Comparison of ENCODE assay signal across 8 cellular contexts in the genomic region with DNA sequence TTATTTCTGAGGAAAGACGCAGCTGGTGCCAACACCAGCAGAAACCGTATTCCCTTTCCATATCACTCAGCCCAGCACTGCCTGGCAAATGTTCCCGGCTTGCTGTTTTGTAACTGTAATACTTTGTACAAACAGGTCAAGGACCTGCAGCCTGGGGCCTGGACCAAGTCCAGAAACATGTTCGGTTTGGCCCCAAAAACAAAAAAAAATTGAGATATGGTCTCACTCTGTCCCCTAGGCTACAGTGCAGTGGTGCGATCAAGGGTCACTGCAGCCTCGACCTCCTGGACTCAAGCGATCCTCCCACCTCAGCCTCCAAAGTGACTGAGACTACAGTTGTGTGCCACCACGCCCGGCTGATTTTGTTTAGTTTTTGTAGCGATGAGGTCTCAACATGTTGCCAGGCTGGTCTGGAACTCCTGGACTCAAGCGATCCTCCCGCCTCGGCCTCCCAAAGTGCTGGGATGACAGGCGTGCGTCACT. TPM values are rescaled to one million over a fixed set of nuclear protein-coding genes. Genes with fewer than 3 reads are reported as not detected.
DNase-seq lines count a peak whose midpoint lies in the region; ATAC-seq and TF ChIP-seq lines count a peak whose summit lies in the region.

No MANE protein-coding gene starts in this region.

- H4K20me1 ChIP-seq in smooth muscle cell (ENCODE audit: low read depth), result no peaks in the 10 kb centered on the region

- H3K4me1 ChIP-seq in iPS-15b (ENCODE audit: control insufficient read depth, insufficient read depth, low read length) (peaks cover 6% of the 10 kb centered on the region), smooth muscle cell (ENCODE audit: low read depth) (peaks cover 18% of the 10 kb centered on the region)

- H3K4me3 ChIP-seq in HFF-Myc (replicated peaks; ENCODE audit: low read depth, low read length) (peak overlapping the region; percentile 99), iPS-15b (ENCODE audit: low read depth, low read length) (peak overlapping the region; percentile 59), smooth muscle cell (peak overlapping the region; percentile 83)

- no peaks in the 10 kb centered on the region for H3F3A ChIP-seq in smooth muscle cell (ENCODE audit: low read depth)

- TF ChIP-seq CTCF in HFF-Myc (IDR thresholded peaks at IDR 0.05; ENCODE audit: low read depth, low read length, missing control alignments) (no peak), smooth muscle cell (IDR thresholded peaks at IDR 0.05; ENCODE audit: borderline replicate concordance, insufficient read depth, poor library complexity, severe bottlenecking) (no peak), GM10248 (IDR thresholded peaks at IDR 0.05; ENCODE audit: control extremely low read depth, extremely low read depth, low read depth, missing control alignments) (no peak)
- TF ChIP-seq CTCF in activated CD8-positive, alpha-beta T cell treated with anti-CD3 and anti-CD28 coated beads for 36 hours (IDR thresholded peaks at IDR 0.05), result no peak

- POLR2A ChIA-PET in activated CD8-positive, alpha-beta T cell treated with anti-CD3 and anti-CD28 coated beads for 36 hours (lab: Charles Lee), result interaction anchor here (1.1 to 1.3 kb wide), 2 partner anchors 55 to 146 kb away, joined by 3 to 5 read pairs; partner anchors contain the start of gene TBL3
- POLR2A ChIA-PET in GM10248 (lab: Yijun Ruan, JAX), result no interaction called here

- no peak for DNase-seq in HFF-Myc (ENCODE audit: extremely low read depth, low read depth)
- no peak for DNase-seq in activated CD8-positive, alpha-beta T cell treated with anti-CD3 and anti-CD28 coated beads for 36 hours
- DNase-seq in smooth muscle cell (lab: John Stamatoyannopoulos, UW; ENCODE audit: unreplicated experiment), result no peak
- no peak for DNase-seq in GM10248 (ENCODE audit: extremely low spot score)
- DNase-seq in activated CD8-positive, alpha-beta memory T cell treated with anti-CD3 and anti-CD28 coated beads, Interleukin-2, amount 50 U/mL, for 48 hours, result no peak
- no peak for DNase-seq in activated CD4-positive, alpha-beta T cell treated with anti-CD3 and anti-CD28 coated beads for 1 hour

- WGBS in smooth muscle cell (ENCODE audit: low lambda C conversion rate), result 90% methylated on average over 15 of the region's 15 CpGs

- H3K36me3 ChIP-seq in iPS-15b (ENCODE audit: control insufficient read depth, insufficient read depth, low read length), result no peaks in the 10 kb centered on the region
- H3K36me3 ChIP-seq in smooth muscle cell (ENCODE audit: low read depth), result no peaks in the 10 kb centered on the region

- no peak overlapping the region for H3K27ac ChIP-seq in smooth muscle cell (ENCODE audit: low read depth)

- no peaks in the 10 kb centered on the region for H3K9me3 ChIP-seq in iPS-15b (ENCODE audit: control insufficient read depth, insufficient read depth, low read length)
- no peaks in the 10 kb centered on the region for H3K9me3 ChIP-seq in smooth muscle cell (replicated peaks; ENCODE audit: low read depth)

- no peaks in the 10 kb centered on the region for H3K27me3 Mint-ChIP-seq in activated CD8-positive, alpha-beta T cell treated with anti-CD3 and anti-CD28 coated beads for 36 hours

- peak overlapping the region; percentile 87 for H3K4me2 ChIP-seq in smooth muscle cell

- no peak overlapping the region for H3K9ac ChIP-seq in iPS-15b (ENCODE audit: low read depth, low read length)
- H3K9ac ChIP-seq in smooth muscle cell (ENCODE audit: low read depth), result no peak overlapping the region

- peak overlapping the region; percentile 78 for H3K4me3 Mint-ChIP-seq in activated CD8-positive, alpha-beta T cell treated with anti-CD3 and anti-CD28 coated beads for 36 hours

- peaks cover 39% of the 10 kb centered on the region for H3K4me1 Mint-ChIP-seq in activated CD8-positive, alpha-beta T cell treated with anti-CD3 and anti-CD28 coated beads for 36 hours (ENCODE audit: low read depth)

- CTCF ChIA-PET in activated CD8-positive, alpha-beta T cell treated with anti-CD3 and anti-CD28 coated beads for 36 hours (lab: Charles Lee), result interaction anchor here (1.1 to 1.3 kb wide), 3 partner anchors 9 to 51 kb away, joined by 3 to 5 read pairs (median 4); no protein-coding TSS in a partner anchor
- CTCF ChIA-PET in GM10248 (lab: Yijun Ruan, JAX), result interaction anchor here (1.0 kb wide), 1 partner anchor 43 kb away, joined by 3 read pairs; the partner anchor contains the start of genes NUBP2 and SPSB3

- no peaks in the 10 kb centered on the region for H3K9me3 Mint-ChIP-seq in activated CD8-positive, alpha-beta T cell treated with anti-CD3 and anti-CD28 coated beads for 36 hours

- H3K79me2 ChIP-seq in smooth muscle cell (ENCODE audit: low read depth), result peaks cover 31% of the 10 kb centered on the region

- H2AFZ ChIP-seq in smooth muscle cell (ENCODE audit: low read depth), result no peak overlapping the region

- ATAC-seq in activated CD8-positive, alpha-beta T cell treated with anti-CD3 and anti-CD28 coated beads for 36 hours, result no peak
- ATAC-seq in GM18907 (IDR thresholded peaks at IDR 0.05; ENCODE audit: unreplicated experiment), result no peak

- H3K27ac Mint-ChIP-seq in activated CD8-positive, alpha-beta T cell treated with anti-CD3 and anti-CD28 coated beads for 36 hours, result peak overlapping the region; percentile 81

- H3K27me3 ChIP-seq in iPS-15b (ENCODE audit: control insufficient read depth, insufficient read depth, low read length) (peaks cover 5% of the 10 kb centered on the region), smooth muscle cell (ENCODE audit: low read depth) (no peaks in the 10 kb centered on the region)

- H3K36me3 Mint-ChIP-seq in activated CD8-positive, alpha-beta T cell treated with anti-CD3 and anti-CD28 coated beads for 36 hours (ENCODE audit: low read depth), result peaks cover 4% of the 10 kb centered on the region

- intact Hi-C loops in activated CD8-positive, alpha-beta T cell treated with anti-CD3 and anti-CD28 coated beads for 36 hours (cut with micrococcal nuclease), result no loop called here

RNA-seq across cellular contexts. Expression of gene HAGH, which starts 1.2 kb away (rescaled TPM):
- total RNA-seq in activated CD8-positive, alpha-beta T cell treated with anti-CD3 and anti-CD28 coated beads for 36 hours, result 10 to 100 TPM; 32.0 to 35.7 TPM
- total RNA-seq in smooth muscle cell, result 20.7 and 20.9 TPM in 2 replicates
- polyA plus RNA-seq in smooth muscle cell, result 42.6 and 43.0 TPM in 2 replicates

RNA-seq across cellular contexts. Expression of gene FAHD1, which starts 1.6 kb away (rescaled TPM):
- total RNA-seq in activated CD8-positive, alpha-beta T cell treated with anti-CD3 and anti-CD28 coated beads for 36 hours, result 10 to 100 TPM; 14.2 to 17.8 TPM
- 25.0 and 32.4 TPM in 2 replicates for total RNA-seq in smooth muscle cell
- 32.4 and 32.8 TPM in 2 replicates for polyA plus RNA-seq in smooth muscle cell

RNA-seq across cellular contexts. Expression of gene IGFALS, which starts 31.9 kb away (rescaled TPM):
- total RNA-seq in activated CD8-positive, alpha-beta T cell treated with anti-CD3 and anti-CD28 coated beads for 36 hours, result not detected
- 0.58 TPM in 1 of 2 replicates, not detected in the other for total RNA-seq in smooth muscle cell
- 0.45 TPM in 1 of 2 replicates, not detected in the other for polyA plus RNA-seq in smooth muscle cell

RNA-seq across cellular contexts. Expression of gene NUBP2, which starts 42.7 kb away (rescaled TPM):
- 10 to 100 TPM; 43.5 to 45.0 TPM for total RNA-seq in activated CD8-positive, alpha-beta T cell treated with anti-CD3 and anti-CD28 coated beads for 36 hours
- total RNA-seq in smooth muscle cell, result 32.9 and 48.0 TPM in 2 replicates
- polyA plus RNA-seq in smooth muscle cell, result 80.8 and 86.7 TPM in 2 replicates

RNA-seq across cellular contexts. Expression of gene SPSB3, which starts 43.1 kb away (rescaled TPM):
- total RNA-seq in activated CD8-positive, alpha-beta T cell treated with anti-CD3 and anti-CD28 coated beads for 36 hours, result 10 to 100 TPM; 14.4 to 15.2 TPM
- total RNA-seq in smooth muscle cell, result 23.0 and 25.1 TPM in 2 replicates
- 49.8 and 60.3 TPM in 2 replicates for polyA plus RNA-seq in smooth muscle cell
